ENCODE assay signal across 11 cellular contexts in genomic region chr6:20463396-20463795, GRCh38.
DNase-seq lines count a peak whose midpoint lies in the region; ATAC-seq and TF ChIP-seq lines count a peak whose summit lies in the region.
"Had no signal": no experiment of that assay in that cellular context is flagged by ENCODE, and none has a peak within 500 bp of the region (broad histone marks: within the 10 kb centered on the region; RNA-seq: fewer than 3 reads in every experiment).

No MANE protein-coding gene starts in this region.

- no peaks in the 10 kb centered on the region for H3K4me1 ChIP-seq in upper lobe of right lung

- H3K27me3 ChIP-seq in upper lobe of right lung: no peaks in the 10 kb centered on the region

- TF ChIP-seq CTCF in GM10248 (IDR thresholded peaks at IDR 0.05; ENCODE audit: control extremely low read depth, extremely low read depth, low read depth, missing control alignments) (no peak), upper lobe of right lung (IDR thresholded peaks at IDR 0.05) (no peak)

- intact Hi-C loops in upper lobe of right lung (cut with DNase I): no loop called here

- CTCF ChIA-PET in GM10248 (lab: Yijun Ruan, JAX): interaction anchor here (1.2 to 2.0 kb wide), 3 partner anchors 58 to 65 kb away, joined by 3 to 5 read pairs (median 5); no protein-coding TSS in a partner anchor

- no peaks in the 10 kb centered on the region for H3K36me3 ChIP-seq in upper lobe of right lung

- ATAC-seq in GM19324 (IDR thresholded peaks at IDR 0.05; ENCODE audit: low FRiP score, unreplicated experiment) (peak; percentile 45), HG02610 (IDR thresholded peaks at IDR 0.05; ENCODE audit: unreplicated experiment) (peak; percentile 70), HG03521 (IDR thresholded peaks at IDR 0.05; ENCODE audit: unreplicated experiment) (peak; percentile 60), upper lobe of right lung (no peak)
- ATAC-seq: mucosa of descending colon had no signal

- DNase-seq in GM10248 (ENCODE audit: extremely low spot score) (peak; percentile 27), mucosa of gallbladder (ENCODE audit: low spot score) (no peak), upper lobe of right lung (no peak), activated gamma-delta T cell (lab: John Stamatoyannopoulos, UW) (no peak), T1000 (lab: John Stamatoyannopoulos, UW) (no peak)
- DNase-seq: activated CD4-positive, alpha-beta T cell treated with anti-CD3 and anti-CD28 coated beads, Interleukin-2, amount 10 ng/mL, durations not matched to agents 7 days and 5 days; activated gamma-delta T cell treated with Interleukin-2 at 50 U/mL for 16 hours; mucosa of descending colon had no signal

- H3K27ac ChIP-seq in upper lobe of right lung: no peak overlapping the region

- no peak overlapping the region for H3K4me3 ChIP-seq in upper lobe of right lung
- H3K4me3 ChIP-seq: mucosa of descending colon had no signal

- H3K9me3 ChIP-seq in upper lobe of right lung: no peaks in the 10 kb centered on the region
- H3K9me3 ChIP-seq: mucosa of descending colon had no signal

- POLR2A ChIA-PET in GM10248 (lab: Yijun Ruan, JAX): no interaction called here
